ENCODE assay signal across 24 cellular contexts in genomic region chr11:77166021-77166420, GRCh38. TPM values are rescaled to one million over a fixed set of nuclear protein-coding genes. Genes with fewer than 3 reads are reported as not detected.
"Had no signal": no experiment of that assay in that cellular context is flagged by ENCODE, and none has a peak within 500 bp of the region (broad histone marks: within the 10 kb centered on the region; RNA-seq: fewer than 3 reads in every experiment).

No MANE protein-coding gene starts in this region.

- H3K27me3 ChIP-seq: MG63, SJSA1 had no signal

- H3K27ac ChIP-seq: SJSA1, SK-N-MC had no signal

- DNase-seq: IMR-90, Karpas-422, KG1, MG63, NCI-H1092, NCI-H1105 treated with DMSO at 0.1 percent for 48 hours, NCI-H1417 treated with DMSO at 0.1 percent for 48 hours, NCI-H146, NCI-H187, NCI-H2029, NCI-H2081 treated with DMSO at 0.1 percent for 48 hours, NCI-H2171, NCI-H226, NCI-H446, NCI-H510A, NCI-H524 treated with DMSO at 0.1 percent for 48 hours, NCI-H69, NCI-H774, RPMI8226, SIG-M5 had no signal

- H3K4me1 ChIP-seq: SJSA1 had no signal

- H3K4me3 ChIP-seq: MG63, SJSA1, SK-N-MC had no signal

- H3K9me3 ChIP-seq: MG63, SJSA1 had no signal

- ATAC-seq: HepG2 had no signal

- H3K36me3 ChIP-seq: MG63, SJSA1 had no signal

- FAIRE-seq: HepG2, RCC 7860 had no signal

RNA-seq across cellular contexts. Expression of gene MYO7A, which starts 38.0 kb away (rescaled TPM):
- total RNA-seq: IMR-90, SJSA1 had no signal
